ENCODE assay signal across 34 cellular contexts in the genomic region with DNA sequence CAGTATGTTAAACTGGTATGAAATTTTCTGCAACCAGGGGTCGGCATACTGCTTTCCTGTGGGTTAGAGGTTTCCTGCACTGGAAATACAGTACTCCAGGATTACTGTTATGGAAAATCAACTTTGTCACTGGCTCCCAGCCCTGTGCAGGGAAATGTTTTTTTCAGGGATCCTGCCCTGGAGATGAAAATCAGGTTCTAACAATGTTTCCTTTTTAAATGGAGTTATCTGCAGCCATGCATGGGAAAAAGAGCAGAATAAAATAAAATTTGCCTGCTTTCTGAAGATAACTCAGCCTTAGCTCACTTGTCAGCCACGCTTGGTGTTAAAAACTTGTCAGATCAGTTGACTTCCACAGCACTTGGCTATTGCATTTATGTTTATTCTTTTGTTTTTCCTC.
A peak's percentile ranks its signal among the peaks of the same experiment; 100 is the strongest.
DNase-seq lines count a peak whose midpoint lies in the region; ATAC-seq, FAIRE-seq and TF ChIP-seq lines count a peak whose summit lies in the region.
"Had no signal": no experiment of that assay in that cellular context is flagged by ENCODE, and none has a peak within 500 bp of the region (broad histone marks: within the 10 kb centered on the region; RNA-seq: fewer than 3 reads in every experiment).

No MANE protein-coding gene starts in this region.

- H4K20me1 ChIP-seq in SK-N-SH (ENCODE audit: insufficient read depth), result no peaks in the 10 kb centered on the region
- H4K20me1 ChIP-seq: BLaER1; BLaER1 treated with 17β-estradiol and CSF1 and Interleukin-3, amounts not matched to agents 10 nM and 100 nM had no signal

- POLR2A ChIA-PET in SK-N-SH (lab: Yijun Ruan, JAX), result no interaction called here

- H3K9ac ChIP-seq in SK-N-SH, result no peak overlapping the region
- H3K9ac ChIP-seq in parathyroid adenoma, result no peak overlapping the region
- H3K9ac ChIP-seq: BLaER1; BLaER1 treated with 17β-estradiol and CSF1 and Interleukin-3, amounts not matched to agents 10 nM and 100 nM had no signal

- no peaks in the 10 kb centered on the region for H3F3A ChIP-seq in SK-N-SH (replicated peaks; ENCODE audit: insufficient read depth)

- H3K4me2 ChIP-seq in SK-N-SH (no peak overlapping the region), parathyroid adenoma (ENCODE audit: low read length) (no peak overlapping the region)
- H3K4me2 ChIP-seq: A549; BLaER1; BLaER1 treated with 17β-estradiol and CSF1 and Interleukin-3, amounts not matched to agents 10 nM and 100 nM had no signal

- no peaks in the 10 kb centered on the region for H3K79me2 ChIP-seq in SK-N-SH (ENCODE audit: insufficient read depth)
- H3K79me2 ChIP-seq in parathyroid adenoma, result no peaks in the 10 kb centered on the region

- peak overlapping the region in 1 of 2 experiments; percentile 87; a peak in 2 of 4 replicates for H3K27ac ChIP-seq in SK-N-SH (ENCODE audit: low read depth in 2 of 2, low read length in 1 of 2)
- H3K27ac ChIP-seq in parathyroid adenoma, result no peak overlapping the region
- H3K27ac ChIP-seq: 22Rv1; A549; BLaER1; BLaER1 treated with 17β-estradiol and CSF1 and Interleukin-3, amounts not matched to agents 10 nM and 100 nM; C4-2B had no signal

- no peak for FAIRE-seq in urothelium cell line (lab: Jason Lieb, UNC)
- FAIRE-seq: A204.1, A549, D721Med had no signal

- DNase-seq in SK-N-SH (peak; percentile 44), BE2C (peak; percentile 24), SK-N-DZ (ENCODE audit: low spot score) (peak; percentile 44), HUDEP-2 (lab: John Stamatoyannopoulos, UW; ENCODE audit: unreplicated experiment in 76 of 76) (no peak), urothelium cell line (ENCODE audit: low spot score) (no peak)
- DNase-seq: 8988T; ACHN; AML-193; C1 segment of cervical spinal cord; Caco-2; Calu3; CD4-positive, alpha-beta memory T cell; CD4-positive, alpha-beta T cell; CD4-positive, CD25-positive, alpha-beta regulatory T cell; CD8-positive, alpha-beta memory T cell; CD8-positive, alpha-beta T cell; COR-L47; DMS 273 treated with DMSO at 0.1 percent for 48 hours; DMS153; DMS53; DMS79; DMS79 treated with DMSO at 0.1 percent for 48 hours; DND-41; EL had no signal

- CTCF ChIA-PET in SK-N-SH (lab: Yijun Ruan, JAX), result interaction anchor here (1.3 kb wide), 1 partner anchor 32 kb away, joined by 6 read pairs; no protein-coding TSS in a partner anchor

- H3K9me2 ChIP-seq in SK-N-SH, result no peaks in the 10 kb centered on the region

- no peak for TF ChIP-seq CTCF in SK-N-SH (IDR thresholded peaks at IDR 0.05)
- no peak; the same call in 1 of the 2 replicates for TF ChIP-seq CTCF in BE2C (IDR thresholded peaks at IDR 0.05; ENCODE audit: low read depth, low read length)
- TF ChIP-seq CTCF in parathyroid adenoma (IDR thresholded peaks at IDR 0.05), result no peak

- H3K4me1 ChIP-seq in SK-N-SH (ENCODE audit: control insufficient read depth in 1 of 2, insufficient read depth in 2 of 2, low read depth in 1 of 2, low read length in 1 of 2), result peaks cover 0 to 11% of the 10 kb centered on the region in 2 experiments; a peak in 2 of 4 replicates
- no peaks in the 10 kb centered on the region for H3K4me1 ChIP-seq in BE2C
- peaks cover 11% of the 10 kb centered on the region for H3K4me1 ChIP-seq in parathyroid adenoma
- H3K4me1 ChIP-seq: A549; BLaER1; BLaER1 treated with 17β-estradiol and CSF1 and Interleukin-3, amounts not matched to agents 10 nM and 100 nM; Caco-2 had no signal

- no peak for ATAC-seq in SK-N-SH treated with all-trans-retinoic acid at 6 μM for 48 hours
- ATAC-seq in esophagus mucosa, result no peak
- ATAC-seq: A549; CD8-positive, alpha-beta T cell had no signal

- H3K27me3 ChIP-seq in SK-N-SH (ENCODE audit: insufficient read depth), result no peaks in the 10 kb centered on the region
- H3K27me3 ChIP-seq in BE2C, result no peaks in the 10 kb centered on the region
- no peaks in the 10 kb centered on the region for H3K27me3 ChIP-seq in parathyroid adenoma (ENCODE audit: control insufficient read depth, insufficient read depth, low read length)
- H3K27me3 ChIP-seq: BLaER1; BLaER1 treated with 17β-estradiol and CSF1 and Interleukin-3, amounts not matched to agents 10 nM and 100 nM had no signal

- H3K36me3 ChIP-seq in SK-N-SH (replicated peaks in 1 of 2; ENCODE audit: control insufficient read depth in 1 of 2, insufficient read depth in 2 of 2, low read length in 1 of 2), result no peaks in the 10 kb centered on the region
- H3K36me3 ChIP-seq in BE2C, result no peaks in the 10 kb centered on the region
- H3K36me3 ChIP-seq in parathyroid adenoma (ENCODE audit: control insufficient read depth, insufficient read depth, low read length), result no peaks in the 10 kb centered on the region
- H3K36me3 ChIP-seq: BLaER1; BLaER1 treated with 17β-estradiol and CSF1 and Interleukin-3, amounts not matched to agents 10 nM and 100 nM had no signal

- WGBS in SK-N-SH (ENCODE audit: low lambda C conversion rate), result 9% methylated on average over 2 of the region's 2 CpGs

- no peak overlapping the region for H3K4me3 ChIP-seq in SK-N-SH (ENCODE audit: low read depth in 2 of 2, low read length in 1 of 2)
- no peak overlapping the region; the same call in 1 of the 2 replicates for H3K4me3 ChIP-seq in BE2C (ENCODE audit: low read depth, low read length)
- no peak overlapping the region for H3K4me3 ChIP-seq in parathyroid adenoma (ENCODE audit: low read depth, low read length)
- H3K4me3 ChIP-seq: A549; BLaER1; BLaER1 treated with 17β-estradiol and CSF1 and Interleukin-3, amounts not matched to agents 10 nM and 100 nM had no signal

- TF ChIP-seq EP300 in SK-N-SH (IDR thresholded peaks at IDR 0.05; ENCODE audit: borderline replicate concordance in 1 of 2, low read depth in 1 of 2, low read length in 1 of 2), result peak in 1 of 2 experiments; percentile 84; a peak in 2 of 4 replicates

- H2AFZ ChIP-seq in SK-N-SH (ENCODE audit: low read depth) (no peak overlapping the region), parathyroid adenoma (peak overlapping the region; percentile 25)

- H3K9me3 ChIP-seq in SK-N-SH (no peaks in the 10 kb centered on the region), BE2C (no peaks in the 10 kb centered on the region), parathyroid adenoma (ENCODE audit: control insufficient read depth, low read length) (no peaks in the 10 kb centered on the region)
- H3K9me3 ChIP-seq: A549; BLaER1; BLaER1 treated with 17β-estradiol and CSF1 and Interleukin-3, amounts not matched to agents 10 nM and 100 nM; Caco-2 had no signal

- TF ChIP-seq RAD21 in SK-N-SH (IDR thresholded peaks at IDR 0.05; ENCODE audit: low read length), result no peak; the same call in 1 of the 2 replicates

TF ChIP-seq in SK-N-SH, 30 proteins besides CTCF, POLR2A, EP300 and RAD21:
- peak; percentile 74; the same call in 1 of the 2 replicates for TF ChIP-seq RCOR1 (IDR thresholded peaks at IDR 0.05; ENCODE audit: low read length)
- TF ChIP-seq MXI1 (IDR thresholded peaks at IDR 0.05; ENCODE audit: low read depth, low read length), result peak; percentile 46; the same call in 1 of the 2 replicates
- no peak for TF ChIP-seq JUND (IDR thresholded peaks at IDR 0.05)
- TF ChIP-seq GATA2 (CRISPR knock-in tag; IDR thresholded peaks at IDR 0.05), result peak; percentile 77
- no peak for TF ChIP-seq NFIC (IDR thresholded peaks at IDR 0.05; ENCODE audit: borderline replicate concordance)
- 0 out of 2 replicates have a peak, but pooled peaks have one; percentile 33 for TF ChIP-seq FOXJ3 (CRISPR knock-in tag; IDR thresholded peaks at IDR 0.05)
TF ChIP-seq in SK-N-SH: peak in this region for 4.

TF ChIP-seq in SK-N-SH treated with all-trans-retinoic acid at 6 μM for 48 hours, 23 proteins besides CTCF, POLR2A, EP300 and RAD21:
- TF ChIP-seq ZNF70 (CRISPR knock-in tag; IDR thresholded peaks at IDR 0.05) (no peak), ZFP3 (CRISPR knock-in tag; IDR thresholded peaks at IDR 0.05) (no peak), ARNTL (CRISPR knock-in tag; IDR thresholded peaks at IDR 0.05; ENCODE audit: borderline replicate concordance, low read depth) (no peak), ZNF565 (CRISPR knock-in tag; conservative IDR thresholded peaks at IDR 0.05; ENCODE audit: low read depth) (no peak), BACH2 (CRISPR knock-in tag; IDR thresholded peaks at IDR 0.05; ENCODE audit: borderline replicate concordance) (no peak), OSR1 (CRISPR knock-in tag; IDR thresholded peaks at IDR 0.05) (no peak), ESRRG (CRISPR knock-in tag; IDR thresholded peaks at IDR 0.05) (no peak)
- TF ChIP-seq, protein P1, sequence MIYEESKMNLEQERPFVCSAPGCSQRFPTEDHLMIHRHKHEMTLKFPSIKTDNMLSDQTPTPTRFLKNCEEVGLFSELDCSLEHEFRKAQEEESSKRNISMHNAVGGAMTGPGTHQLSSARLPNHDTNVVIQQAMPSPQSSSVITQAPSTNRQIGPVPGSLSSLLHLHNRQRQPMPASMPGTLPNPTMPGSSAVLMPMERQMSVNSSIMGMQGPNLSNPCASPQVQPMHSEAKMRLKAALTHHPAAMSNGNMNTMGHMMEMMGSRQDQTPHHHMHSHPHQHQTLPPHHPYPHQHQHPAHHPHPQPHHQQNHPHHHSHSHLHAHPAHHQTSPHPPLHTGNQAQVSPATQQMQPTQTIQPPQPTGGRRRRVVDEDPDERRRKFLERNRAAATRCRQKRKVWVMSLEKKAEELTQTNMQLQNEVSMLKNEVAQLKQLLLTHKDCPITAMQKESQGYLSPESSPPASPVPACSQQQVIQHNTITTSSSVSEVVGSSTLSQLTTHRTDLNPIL (CRISPR knock-in tag; IDR thresholded peaks at IDR 0.05; ENCODE audit: low read depth), result no peak

Comparison
In these comparisons a context has a peak if more than half of its experiments do, and no peak if none do; other contexts are left out.
1. DNase-seq: peak in SK-N-SH (single experiment), BE2C (single experiment) and SK-N-DZ (single experiment); none in HUDEP-2 (0 of 76) and urothelium cell line (single experiment).